2 cellular contexts compared by ENCODE assay signal in the genomic region with DNA sequence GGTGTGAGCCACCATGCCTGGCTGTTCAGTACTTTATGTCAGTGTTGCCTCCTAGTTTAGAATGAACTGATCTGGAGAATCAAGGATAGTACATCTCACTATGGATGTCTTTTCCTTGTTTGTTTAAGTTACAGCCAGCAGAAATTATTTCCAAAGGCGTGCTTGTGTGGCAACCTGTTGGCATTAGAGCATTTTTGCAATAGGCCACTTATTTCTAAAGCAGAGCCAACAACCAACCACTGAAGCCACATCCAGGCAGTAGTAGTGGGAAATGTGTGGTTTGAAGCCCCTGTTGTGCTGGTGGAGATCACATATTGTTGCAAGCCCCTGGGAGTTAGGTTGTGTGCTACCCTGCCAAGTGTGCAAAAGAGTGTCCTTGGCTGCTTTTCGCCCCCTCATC.
A peak's percentile ranks its signal among the peaks of the same experiment; 100 is the strongest.
TF ChIP-seq lines count a peak whose summit lies in the region.

No MANE protein-coding gene starts in this region.

TF ChIP-seq in HEK293, 187 proteins besides CTCF, POLR2A, EP300 and RAD21:
- TF ChIP-seq ZNF37A (tag by site-specific recombination; IDR thresholded peaks at IDR 0.05) (no peak), ZNF416 (tag by site-specific recombination; IDR thresholded peaks at IDR 0.05) (no peak), ZNF549 (tag by site-specific recombination; IDR thresholded peaks at IDR 0.05) (no peak), TRIM28 (IDR thresholded peaks at IDR 0.05; ENCODE audit: borderline replicate concordance, low read length) (no peak), SCRT2 (tag by site-specific recombination; IDR thresholded peaks at IDR 0.05) (peak; percentile 68)
- TF ChIP-seq, protein P1, sequence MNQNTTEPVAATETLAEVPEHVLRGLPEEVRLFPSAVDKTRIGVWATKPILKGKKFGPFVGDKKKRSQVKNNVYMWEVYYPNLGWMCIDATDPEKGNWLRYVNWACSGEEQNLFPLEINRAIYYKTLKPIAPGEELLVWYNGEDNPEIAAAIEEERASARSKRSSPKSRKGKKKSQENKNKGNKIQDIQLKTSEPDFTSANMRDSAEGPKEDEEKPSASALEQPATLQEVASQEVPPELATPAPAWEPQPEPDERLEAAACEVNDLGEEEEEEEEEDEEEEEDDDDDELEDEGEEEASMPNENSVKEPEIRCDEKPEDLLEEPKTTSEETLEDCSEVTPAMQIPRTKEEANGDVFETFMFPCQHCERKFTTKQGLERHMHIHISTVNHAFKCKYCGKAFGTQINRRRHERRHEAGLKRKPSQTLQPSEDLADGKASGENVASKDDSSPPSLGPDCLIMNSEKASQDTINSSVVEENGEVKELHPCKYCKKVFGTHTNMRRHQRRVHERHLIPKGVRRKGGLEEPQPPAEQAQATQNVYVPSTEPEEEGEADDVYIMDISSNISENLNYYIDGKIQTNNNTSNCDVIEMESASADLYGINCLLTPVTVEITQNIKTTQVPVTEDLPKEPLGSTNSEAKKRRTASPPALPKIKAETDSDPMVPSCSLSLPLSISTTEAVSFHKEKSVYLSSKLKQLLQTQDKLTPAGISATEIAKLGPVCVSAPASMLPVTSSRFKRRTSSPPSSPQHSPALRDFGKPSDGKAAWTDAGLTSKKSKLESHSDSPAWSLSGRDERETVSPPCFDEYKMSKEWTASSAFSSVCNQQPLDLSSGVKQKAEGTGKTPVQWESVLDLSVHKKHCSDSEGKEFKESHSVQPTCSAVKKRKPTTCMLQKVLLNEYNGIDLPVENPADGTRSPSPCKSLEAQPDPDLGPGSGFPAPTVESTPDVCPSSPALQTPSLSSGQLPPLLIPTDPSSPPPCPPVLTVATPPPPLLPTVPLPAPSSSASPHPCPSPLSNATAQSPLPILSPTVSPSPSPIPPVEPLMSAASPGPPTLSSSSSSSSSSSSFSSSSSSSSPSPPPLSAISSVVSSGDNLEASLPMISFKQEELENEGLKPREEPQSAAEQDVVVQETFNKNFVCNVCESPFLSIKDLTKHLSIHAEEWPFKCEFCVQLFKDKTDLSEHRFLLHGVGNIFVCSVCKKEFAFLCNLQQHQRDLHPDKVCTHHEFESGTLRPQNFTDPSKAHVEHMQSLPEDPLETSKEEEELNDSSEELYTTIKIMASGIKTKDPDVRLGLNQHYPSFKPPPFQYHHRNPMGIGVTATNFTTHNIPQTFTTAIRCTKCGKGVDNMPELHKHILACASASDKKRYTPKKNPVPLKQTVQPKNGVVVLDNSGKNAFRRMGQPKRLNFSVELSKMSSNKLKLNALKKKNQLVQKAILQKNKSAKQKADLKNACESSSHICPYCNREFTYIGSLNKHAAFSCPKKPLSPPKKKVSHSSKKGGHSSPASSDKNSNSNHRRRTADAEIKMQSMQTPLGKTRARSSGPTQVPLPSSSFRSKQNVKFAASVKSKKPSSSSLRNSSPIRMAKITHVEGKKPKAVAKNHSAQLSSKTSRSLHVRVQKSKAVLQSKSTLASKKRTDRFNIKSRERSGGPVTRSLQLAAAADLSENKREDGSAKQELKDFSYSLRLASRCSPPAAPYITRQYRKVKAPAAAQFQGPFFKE (tag by site-specific recombination; IDR thresholded peaks at IDR 0.05; ENCODE audit: borderline replicate concordance) = no peak

TF ChIP-seq in HepG2, 621 proteins besides CTCF, POLR2A, EP300 and RAD21:
- TF ChIP-seq MAFG (CRISPR knock-in tag; IDR thresholded peaks at IDR 0.05) (no peak), CAMTA2 (CRISPR knock-in tag; IDR thresholded peaks at IDR 0.05; ENCODE audit: borderline replicate concordance) (no peak), ZNF260 (CRISPR knock-in tag; IDR thresholded peaks at IDR 0.05; ENCODE audit: borderline replicate concordance, low read depth) (no peak), FOXA1 (IDR thresholded peaks at IDR 0.05) (no peak), FOXA1 (CRISPR knock-in tag; IDR thresholded peaks at IDR 0.05) (no peak), ZBTB20 (CRISPR knock-in tag; IDR thresholded peaks at IDR 0.05; ENCODE audit: borderline replicate concordance, low read depth) (no peak), TBX2 (CRISPR knock-in tag; IDR thresholded peaks at IDR 0.05; ENCODE audit: borderline replicate concordance) (no peak), ZNF317 (CRISPR knock-in tag; IDR thresholded peaks at IDR 0.05) (no peak), ZNF816 (CRISPR knock-in tag; IDR thresholded peaks at IDR 0.05; ENCODE audit: borderline replicate concordance) (no peak), YY1 (IDR thresholded peaks at IDR 0.05; ENCODE audit: insufficient read depth, insufficient replicate concordance, low read depth, low read length) (no peak), ZNF296 (CRISPR knock-in tag; conservative IDR thresholded peaks at IDR 0.05) (no peak)
- TF ChIP-seq, protein P2, sequence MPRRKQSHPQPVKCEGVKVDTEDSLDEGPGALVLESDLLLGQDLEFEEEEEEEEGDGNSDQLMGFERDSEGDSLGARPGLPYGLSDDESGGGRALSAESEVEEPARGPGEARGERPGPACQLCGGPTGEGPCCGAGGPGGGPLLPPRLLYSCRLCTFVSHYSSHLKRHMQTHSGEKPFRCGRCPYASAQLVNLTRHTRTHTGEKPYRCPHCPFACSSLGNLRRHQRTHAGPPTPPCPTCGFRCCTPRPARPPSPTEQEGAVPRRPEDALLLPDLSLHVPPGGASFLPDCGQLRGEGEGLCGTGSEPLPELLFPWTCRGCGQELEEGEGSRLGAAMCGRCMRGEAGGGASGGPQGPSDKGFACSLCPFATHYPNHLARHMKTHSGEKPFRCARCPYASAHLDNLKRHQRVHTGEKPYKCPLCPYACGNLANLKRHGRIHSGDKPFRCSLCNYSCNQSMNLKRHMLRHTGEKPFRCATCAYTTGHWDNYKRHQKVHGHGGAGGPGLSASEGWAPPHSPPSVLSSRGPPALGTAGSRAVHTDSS (CRISPR knock-in tag; conservative IDR thresholded peaks at IDR 0.05) = no peak
- TF ChIP-seq, protein P3, sequence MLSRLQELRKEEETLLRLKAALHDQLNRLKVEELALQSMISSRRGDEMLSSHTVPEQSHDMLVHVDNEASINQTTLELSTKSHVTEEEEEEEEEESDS (CRISPR knock-in tag; IDR thresholded peaks at IDR 0.05; ENCODE audit: borderline replicate concordance) = no peak
TF ChIP-seq in HepG2: peak in this region for 0.
